In genomic region chr11:15602779-15603178, GRCh38 we compare ENCODE assay signal across 16 cellular contexts.
"Had no signal": no experiment of that assay in that cellular context is flagged by ENCODE, and none has a peak within 500 bp of the region (broad histone marks: within the 10 kb centered on the region; RNA-seq: fewer than 3 reads in every experiment).

No MANE protein-coding gene starts in this region.

- ATAC-seq: gastrocnemius medialis had no signal

- H3K9me3 Mint-ChIP-seq: activated naive CD4-positive, alpha-beta T cell treated with anti-CD3 and anti-CD28 coated beads for 36 hours had no signal

- H3K27ac ChIP-seq: cardiac muscle cell, coronary artery, epithelial cell of prostate, parathyroid adenoma, skin epidermis, stomach, thoracic aorta, WERI-Rb-1 had no signal

- H3K4me3 Mint-ChIP-seq: activated naive CD4-positive, alpha-beta T cell treated with anti-CD3 and anti-CD28 coated beads for 36 hours had no signal

- DNase-seq: activated CD4-positive, alpha-beta T cell treated with anti-CD3 and anti-CD28 coated beads for 48 hours; activated CD8-positive, alpha-beta memory T cell treated with anti-CD3 and anti-CD28 coated beads for 24 hours; activated naive CD4-positive, alpha-beta T cell treated with anti-CD3 and anti-CD28 coated beads for 36 hours; effector memory CD4-positive, alpha-beta T cell; hippocampal formation; midbrain; stomach; T-helper 9 cell; WERI-Rb-1 had no signal

- H3K27ac Mint-ChIP-seq: activated naive CD4-positive, alpha-beta T cell treated with anti-CD3 and anti-CD28 coated beads for 36 hours had no signal
